ENCODE assay signal across 8 cellular contexts in genomic region chr6:18990313-18990978, GRCh38.
DNase-seq lines count a peak whose midpoint lies in the region; ATAC-seq lines count a peak whose summit lies in the region.

No MANE protein-coding gene starts in this region.

- H3K4me1 Mint-ChIP-seq in activated CD4-positive, alpha-beta T cell treated with anti-CD3 and anti-CD28 coated beads for 36 hours, result no peaks in the 10 kb centered on the region
- no peaks in the 10 kb centered on the region for H3K4me1 Mint-ChIP-seq in activated CD4-positive, alpha-beta memory T cell treated with anti-CD3 and anti-CD28 coated beads, Interleukin-2, amount 10 ng/mL, durations not matched to agents 7 days and 5 days

- H3K9me3 Mint-ChIP-seq in activated CD4-positive, alpha-beta T cell treated with anti-CD3 and anti-CD28 coated beads for 36 hours (ENCODE audit: low read depth), result peaks cover 2% of the 10 kb centered on the region
- H3K9me3 Mint-ChIP-seq in activated CD4-positive, alpha-beta memory T cell treated with anti-CD3 and anti-CD28 coated beads, Interleukin-2, amount 10 ng/mL, durations not matched to agents 7 days and 5 days, result peaks cover under 1% of the 10 kb centered on the region

- H3K4me3 ChIP-seq in H7 (ENCODE audit: insufficient read depth, low read depth, low read length), result no peak overlapping the region

- H3K36me3 ChIP-seq in H7 (replicated peaks; ENCODE audit: control insufficient read depth, insufficient read depth, low read length), result no peaks in the 10 kb centered on the region

- DNase-seq in activated CD4-positive, alpha-beta T cell treated with anti-CD3 and anti-CD28 coated beads for 36 hours, result peak; percentile 71
- no peak for DNase-seq in activated CD4-positive, alpha-beta T cell treated with anti-CD3 and anti-CD28 coated beads, Interleukin-2, amount 50 U/mL, for 1 hour
- DNase-seq in H7 (peak; percentile 60), NCI-H1092 (lab: John Stamatoyannopoulos, UW) (peak; percentile 84), head of caudate nucleus (peak; percentile 54 to 93 (median 84)), pons (ENCODE audit: low spot score) (peak; percentile 70), SW 1271 (lab: John Stamatoyannopoulos, UW) (no peak)
- peak; percentile 24 for DNase-seq in activated CD4-positive, alpha-beta memory T cell treated with anti-CD3 and anti-CD28 coated beads, Interleukin-2, amount 10 ng/mL, durations not matched to agents 7 days and 5 days

- H3K4me3 Mint-ChIP-seq in activated CD4-positive, alpha-beta T cell treated with anti-CD3 and anti-CD28 coated beads for 36 hours, result no peak overlapping the region
- no peak overlapping the region for H3K4me3 Mint-ChIP-seq in activated CD4-positive, alpha-beta memory T cell treated with anti-CD3 and anti-CD28 coated beads, Interleukin-2, amount 10 ng/mL, durations not matched to agents 7 days and 5 days

- no peaks in the 10 kb centered on the region for H3K27me3 ChIP-seq in H7 (ENCODE audit: control insufficient read depth, insufficient read depth, low read length)

- H3K36me3 Mint-ChIP-seq in activated CD4-positive, alpha-beta T cell treated with anti-CD3 and anti-CD28 coated beads for 36 hours (ENCODE audit: low read depth), result no peaks in the 10 kb centered on the region
- no peaks in the 10 kb centered on the region for H3K36me3 Mint-ChIP-seq in activated CD4-positive, alpha-beta memory T cell treated with anti-CD3 and anti-CD28 coated beads, Interleukin-2, amount 10 ng/mL, durations not matched to agents 7 days and 5 days (ENCODE audit: low read depth)

- H3K27ac Mint-ChIP-seq in activated CD4-positive, alpha-beta T cell treated with anti-CD3 and anti-CD28 coated beads for 36 hours, result no peak overlapping the region
- H3K27ac Mint-ChIP-seq in activated CD4-positive, alpha-beta memory T cell treated with anti-CD3 and anti-CD28 coated beads, Interleukin-2, amount 10 ng/mL, durations not matched to agents 7 days and 5 days, result no peak overlapping the region

- POLR2A ChIA-PET in activated CD4-positive, alpha-beta T cell treated with anti-CD3 and anti-CD28 coated beads for 36 hours (lab: Charles Lee), result no interaction called here
- POLR2A ChIA-PET in activated CD4-positive, alpha-beta memory T cell treated with anti-CD3 and anti-CD28 coated beads, Interleukin-2, amount 10 ng/mL, durations not matched to agents 7 days and 5 days (lab: Charles Lee), result no interaction called here

- ATAC-seq in activated CD4-positive, alpha-beta T cell treated with anti-CD3 and anti-CD28 coated beads for 36 hours, result no peak

- CTCF ChIA-PET in activated CD4-positive, alpha-beta T cell treated with anti-CD3 and anti-CD28 coated beads for 36 hours (lab: Charles Lee), result interaction anchor here (0.5 to 3.2 kb wide), 3 partner anchors 15 to 396 kb away, joined by 3 to 8 read pairs (median 5); no protein-coding TSS in a partner anchor
- CTCF ChIA-PET in activated CD4-positive, alpha-beta memory T cell treated with anti-CD3 and anti-CD28 coated beads, Interleukin-2, amount 10 ng/mL, durations not matched to agents 7 days and 5 days (lab: Charles Lee), result interaction anchor here (1.6 kb wide), 1 partner anchor 10 kb away, joined by 4 read pairs; no protein-coding TSS in a partner anchor

- peaks cover 2% of the 10 kb centered on the region for H3K27me3 Mint-ChIP-seq in activated CD4-positive, alpha-beta T cell treated with anti-CD3 and anti-CD28 coated beads for 36 hours
- no peaks in the 10 kb centered on the region for H3K27me3 Mint-ChIP-seq in activated CD4-positive, alpha-beta memory T cell treated with anti-CD3 and anti-CD28 coated beads, Interleukin-2, amount 10 ng/mL, durations not matched to agents 7 days and 5 days

- intact Hi-C loops in activated CD4-positive, alpha-beta T cell treated with anti-CD3 and anti-CD28 coated beads for 36 hours (cut with DNase I, micrococcal nuclease), result loop anchor here in 1 of 2 experiments (5.0 to 10.0 kb wide), 2 partner anchors 222 to 1064 kb away; no protein-coding TSS in a partner anchor
- intact Hi-C loops in head of caudate nucleus (cut with DNase I), result no loop called here

Comparison
In these comparisons a context has a peak if more than half of its experiments do, and no peak if none do; other contexts are left out.
1. DNase-seq: peak in activated CD4-positive, alpha-beta T cell treated with anti-CD3 and anti-CD28 coated beads for 36 hours (single experiment), H7 (single experiment), NCI-H1092 (single experiment), activated CD4-positive, alpha-beta memory T cell treated with anti-CD3 and anti-CD28 coated beads, Interleukin-2, amount 10 ng/mL, durations not matched to agents 7 days and 5 days (single experiment), head of caudate nucleus (42 of 42) and pons (single experiment); none in activated CD4-positive, alpha-beta T cell treated with anti-CD3 and anti-CD28 coated beads, Interleukin-2, amount 50 U/mL, for 1 hour (single experiment) and SW 1271 (0 of 2).